ENCODE assay signal across 8 cellular contexts in genomic region chr17:58487589-58488427, GRCh38. TPM values are rescaled to one million over a fixed set of nuclear protein-coding genes. Genes with fewer than 3 reads are reported as not detected.
DNase-seq lines count a peak whose midpoint lies in the region; ATAC-seq, FAIRE-seq and TF ChIP-seq lines count a peak whose summit lies in the region.

Gene HSF5, minus strand, starts transcription at chr17:58488408. Its CDS starts 134 bp downstream, at chr17:58488274.

- no peak for ATAC-seq in HG03095 (IDR thresholded peaks at IDR 0.05; ENCODE audit: unreplicated experiment)
- no peak for ATAC-seq in GM18867 (IDR thresholded peaks at IDR 0.05; ENCODE audit: unreplicated experiment)
- no peak for ATAC-seq in HG02623 (IDR thresholded peaks at IDR 0.05; ENCODE audit: unreplicated experiment)

- H4K20me1 ChIP-seq in OCI-LY7 (ENCODE audit: insufficient read depth, low read length): no peaks in the 10 kb centered on the region

- H3K4me2 ChIP-seq in OCI-LY7 (ENCODE audit: low read length): no peak within 1 kb of the TSS

- H3K4me1 ChIP-seq in OCI-LY7 (ENCODE audit: insufficient read depth, low read length, poor library complexity, severe bottlenecking): no peaks in the 10 kb centered on the region

- no TSS peak for BruUV-seq in OCI-LY7 (replicated peaks; lab: Mats Ljungman, UMichigan)

- no peaks in the 10 kb centered on the region for H3K79me2 ChIP-seq in OCI-LY7 (ENCODE audit: insufficient read depth, low read depth, low read length)

- peaks cover 55% of the 10 kb centered on the region for H3K36me3 ChIP-seq in OCI-LY7 (ENCODE audit: insufficient read depth, low read length)

- no peaks in the 10 kb centered on the region for H3K9me2 ChIP-seq in OCI-LY7 (ENCODE audit: insufficient read depth, low read length)

- POLR2A ChIA-PET in OCI-LY7 (lab: Charles Lee): no interaction called here

- CTCF ChIA-PET in OCI-LY7 (lab: Charles Lee; ENCODE audit: unreplicated experiment): no interaction called here

- H3K27ac ChIP-seq in OCI-LY7 (ENCODE audit: low read depth, low read length, poor library complexity, severe bottlenecking): no peak within 1 kb of the TSS

- TF ChIP-seq CTCF in OCI-LY7 (conservative IDR thresholded peaks at IDR 0.05; ENCODE audit: low read length): no peak

- FAIRE-seq in GM19239 (lab: Jason Lieb, UNC): no peak

- H3K9me3 ChIP-seq in OCI-LY7 (ENCODE audit: low read length): no peaks in the 10 kb centered on the region

- no peak within 1 kb of the TSS for H2AFZ ChIP-seq in OCI-LY7 (ENCODE audit: low read length)

- intact Hi-C loops in OCI-LY7 (cut with micrococcal nuclease; ENCODE audit: unreplicated experiment): no loop called here

- H3K4me3 ChIP-seq in OCI-LY7 (ENCODE audit: low read depth, low read length, poor library complexity, severe bottlenecking): no peak within 1 kb of the TSS

- DNase-seq in GM19239 (ENCODE audit: insufficient read length, low spot score) (peak; percentile 49), germinal center (ENCODE audit: low spot score) (peak; percentile 80), OCI-LY7 (ENCODE audit: low spot score) (no peak)
- peak; percentile 27 for DNase-seq in activated CD8-positive, alpha-beta memory T cell treated with anti-CD3 and anti-CD28 coated beads, Interleukin-2, amount 50 U/mL, for 24 hours (ENCODE audit: extremely low read depth)
- peak; percentile 56 for DNase-seq in stimulated activated CD8-positive, alpha-beta memory T cell treated with anti-CD3 and anti-CD28 coated beads, Interleukin-12 subunit alpha, Interleukin-12 subunit beta, amount 100 ng/mL, for 24 hours (ENCODE audit: extremely low read depth)

RNA-seq across cellular contexts. Expression of gene HSF5, which starts in this region (rescaled TPM):
- total RNA-seq in OCI-LY7 (2014; rRNA removed; shearing (Covaris generic)): 0.22 TPM in 1 of 2 replicates, not detected in the other
- total RNA-seq in OCI-LY7 (2022): not detected in 2 replicates
